In the genomic region with DNA sequence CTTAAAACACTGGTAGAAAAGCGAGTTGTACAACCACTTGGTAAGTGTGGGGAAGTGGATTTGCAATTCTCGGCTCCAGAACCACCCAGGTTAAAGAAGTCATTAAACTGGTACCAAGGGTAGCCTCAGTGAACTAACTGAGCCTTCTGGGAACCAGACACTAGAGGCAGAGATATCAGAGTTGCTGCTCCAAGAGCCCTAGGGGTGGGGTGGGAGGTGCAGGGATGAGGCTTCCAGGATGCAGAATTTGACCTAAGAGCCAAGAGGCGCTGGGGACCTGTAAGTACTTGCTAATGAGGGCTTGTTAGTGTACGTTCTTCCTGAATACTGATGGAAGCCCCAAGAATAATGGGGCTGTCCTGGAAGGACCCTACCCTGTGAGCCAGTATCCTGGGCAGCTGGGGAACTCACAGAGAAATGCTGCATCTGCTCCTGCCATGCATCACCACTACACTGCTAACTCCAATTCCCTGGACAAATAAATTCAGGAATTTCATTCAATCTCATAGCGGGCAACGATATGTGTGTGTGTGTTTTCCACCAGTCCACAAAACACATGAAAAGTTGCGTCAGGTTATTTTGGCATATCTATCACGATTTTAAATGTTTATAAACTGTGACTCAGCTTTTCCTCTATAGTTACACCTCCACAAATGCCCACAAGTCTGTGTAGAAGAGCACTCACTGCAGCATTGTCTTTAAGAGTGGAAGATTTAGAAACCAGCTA, we compare ENCODE assay signal across 15 cellular contexts. TPM values are rescaled to one million over a fixed set of nuclear protein-coding genes. Genes with fewer than 3 reads are reported as not detected.
DNase-seq lines count a peak whose midpoint lies in the region; ATAC-seq and TF ChIP-seq lines count a peak whose summit lies in the region.
"Had no signal": no experiment of that assay in that cellular context is flagged by ENCODE, and none has a peak within 500 bp of the region (broad histone marks: within the 10 kb centered on the region; RNA-seq: fewer than 3 reads in every experiment).

No MANE protein-coding gene starts in this region.

- TF ChIP-seq CTCF in WTC11 (IDR thresholded peaks at IDR 0.05), result no peak

- ATAC-seq in WTC11, result peak; percentile 55; the same call in 1 of the 2 replicates
- ATAC-seq in GM21619 (IDR thresholded peaks at IDR 0.05; ENCODE audit: unreplicated experiment), result no peak
- no peak for ATAC-seq in HG03108 (IDR thresholded peaks at IDR 0.05; ENCODE audit: unreplicated experiment)
- ATAC-seq: Right ventricle myocardium inferior, upper lobe of right lung had no signal

- no peak overlapping the region for H3K4me3 Mint-ChIP-seq in activated CD4-positive, alpha-beta memory T cell treated with anti-CD3 and anti-CD28 coated beads for 36 hours
- H3K4me3 Mint-ChIP-seq in activated CD4-positive, alpha-beta memory T cell treated with anti-CD3 and anti-CD28 coated beads, Interleukin-2, amount 10 ng/mL, durations not matched to agents 7 days and 5 days, result no peak overlapping the region
- no peak overlapping the region for H3K4me3 Mint-ChIP-seq in WTC11

- CTCF ChIA-PET in activated CD4-positive, alpha-beta memory T cell treated with anti-CD3 and anti-CD28 coated beads for 36 hours (lab: Charles Lee), result interaction anchor here (0.6 kb wide), 1 partner anchor 18 kb away, joined by 3 read pairs; no protein-coding TSS in a partner anchor
- CTCF ChIA-PET in activated CD4-positive, alpha-beta memory T cell treated with anti-CD3 and anti-CD28 coated beads, Interleukin-2, amount 10 ng/mL, durations not matched to agents 7 days and 5 days (lab: Charles Lee), result interaction anchor here (0.7 to 1.7 kb wide), 2 partner anchors 19 to 60 kb away, joined by 4 to 7 read pairs; no protein-coding TSS in a partner anchor
- CTCF ChIA-PET in WTC11 (lab: Charles Lee), result interaction anchor here (0.6 to 2.4 kb wide), 2 partner anchors 40 to 53 kb away, joined by 3 to 7 read pairs; no protein-coding TSS in a partner anchor

- intact Hi-C loops in activated CD4-positive, alpha-beta memory T cell treated with anti-CD3 and anti-CD28 coated beads for 36 hours (cut with micrococcal nuclease), result loop anchor here (1.0 kb wide), 1 partner anchor 18 kb away; no protein-coding TSS in a partner anchor

- H3K4me3 ChIP-seq in skeletal muscle cell (ENCODE audit: low read depth, low read length), result no peak overlapping the region
- H3K4me3 ChIP-seq: lung, upper lobe of right lung had no signal

- peak overlapping the region; percentile 18 for H3K27ac Mint-ChIP-seq in activated CD4-positive, alpha-beta memory T cell treated with anti-CD3 and anti-CD28 coated beads for 36 hours
- no peak overlapping the region for H3K27ac Mint-ChIP-seq in activated CD4-positive, alpha-beta memory T cell treated with anti-CD3 and anti-CD28 coated beads, Interleukin-2, amount 10 ng/mL, durations not matched to agents 7 days and 5 days
- H3K27ac Mint-ChIP-seq in WTC11, result 0 out of 2 replicates have a peak overlapping the region, but pooled peaks have one; percentile 11

- H3K9me3 Mint-ChIP-seq in activated CD4-positive, alpha-beta memory T cell treated with anti-CD3 and anti-CD28 coated beads for 36 hours, result no peaks in the 10 kb centered on the region
- H3K9me3 Mint-ChIP-seq in activated CD4-positive, alpha-beta memory T cell treated with anti-CD3 and anti-CD28 coated beads, Interleukin-2, amount 10 ng/mL, durations not matched to agents 7 days and 5 days, result no peaks in the 10 kb centered on the region
- no peaks in the 10 kb centered on the region for H3K9me3 Mint-ChIP-seq in WTC11

- peaks cover 31% of the 10 kb centered on the region for H3K4me1 Mint-ChIP-seq in activated CD4-positive, alpha-beta memory T cell treated with anti-CD3 and anti-CD28 coated beads for 36 hours (ENCODE audit: low read depth)
- H3K4me1 Mint-ChIP-seq in activated CD4-positive, alpha-beta memory T cell treated with anti-CD3 and anti-CD28 coated beads, Interleukin-2, amount 10 ng/mL, durations not matched to agents 7 days and 5 days, result peaks cover 27% of the 10 kb centered on the region
- peaks cover 27% of the 10 kb centered on the region for H3K4me1 Mint-ChIP-seq in WTC11

- no peaks in the 10 kb centered on the region for H3K36me3 Mint-ChIP-seq in activated CD4-positive, alpha-beta memory T cell treated with anti-CD3 and anti-CD28 coated beads for 36 hours
- peaks cover 2% of the 10 kb centered on the region for H3K36me3 Mint-ChIP-seq in activated CD4-positive, alpha-beta memory T cell treated with anti-CD3 and anti-CD28 coated beads, Interleukin-2, amount 10 ng/mL, durations not matched to agents 7 days and 5 days (ENCODE audit: low read depth)
- no peaks in the 10 kb centered on the region for H3K36me3 Mint-ChIP-seq in WTC11

- no peak for DNase-seq in activated CD4-positive, alpha-beta memory T cell treated with anti-CD3 and anti-CD28 coated beads for 36 hours
- no peak for DNase-seq in activated CD4-positive, alpha-beta memory T cell treated with anti-CD3 and anti-CD28 coated beads, Interleukin-2, amount 10 ng/mL, durations not matched to agents 7 days and 5 days
- no peak for DNase-seq in WTC11 (ENCODE audit: low spot score)
- peak; percentile 91 for DNase-seq in fibroblast of gingiva (ENCODE audit: low read depth)
- DNase-seq in skeletal muscle cell (ENCODE audit: low read depth), result peak; percentile 36
- no peak for DNase-seq in NCI-H446 treated with DMSO at 0.1 percent for 48 hours (lab: John Stamatoyannopoulos, UW)
- DNase-seq: DMS153, NCI-H1048, NCI-H510A treated with DMSO at 0.1 percent for 48 hours, T-helper 9 cell, upper lobe of right lung had no signal

- POLR2A ChIA-PET in activated CD4-positive, alpha-beta memory T cell treated with anti-CD3 and anti-CD28 coated beads for 36 hours (lab: Charles Lee), result no interaction called here
- POLR2A ChIA-PET in activated CD4-positive, alpha-beta memory T cell treated with anti-CD3 and anti-CD28 coated beads, Interleukin-2, amount 10 ng/mL, durations not matched to agents 7 days and 5 days (lab: Charles Lee), result interaction anchor here (1.3 kb wide), 1 partner anchor 17 kb away, joined by 3 read pairs; no protein-coding TSS in a partner anchor
- POLR2A ChIA-PET in WTC11 (lab: Charles Lee), result no interaction called here

- H3K27me3 Mint-ChIP-seq in activated CD4-positive, alpha-beta memory T cell treated with anti-CD3 and anti-CD28 coated beads for 36 hours, result no peaks in the 10 kb centered on the region
- H3K27me3 Mint-ChIP-seq in activated CD4-positive, alpha-beta memory T cell treated with anti-CD3 and anti-CD28 coated beads, Interleukin-2, amount 10 ng/mL, durations not matched to agents 7 days and 5 days, result no peaks in the 10 kb centered on the region
- H3K27me3 Mint-ChIP-seq in WTC11 (ENCODE audit: low read depth), result no peaks in the 10 kb centered on the region

TF ChIP-seq in WTC11, 78 proteins besides CTCF, POLR2A, EP300 and RAD21 (continues in another document):
- TF ChIP-seq ZNF121 (CRISPR knock-in tag; IDR thresholded peaks at IDR 0.05) (no peak), ATF3 (CRISPR knock-in tag; conservative IDR thresholded peaks at IDR 0.05) (no peak), ATF1 (CRISPR knock-in tag; IDR thresholded peaks at IDR 0.05) (no peak), NR1H2 (CRISPR knock-in tag; IDR thresholded peaks at IDR 0.05) (no peak), NFYB (CRISPR knock-in tag; conservative IDR thresholded peaks at IDR 0.05; ENCODE audit: low read depth) (no peak), ZNF423 (CRISPR knock-in tag; IDR thresholded peaks at IDR 0.05) (no peak), KAT7 (CRISPR knock-in tag; IDR thresholded peaks at IDR 0.05; ENCODE audit: borderline replicate concordance) (no peak), ZNF219 (CRISPR knock-in tag; IDR thresholded peaks at IDR 0.05; ENCODE audit: borderline replicate concordance) (no peak), ELF4 (CRISPR knock-in tag; IDR thresholded peaks at IDR 0.05; ENCODE audit: low read depth) (no peak)
- TF ChIP-seq, protein P1, sequence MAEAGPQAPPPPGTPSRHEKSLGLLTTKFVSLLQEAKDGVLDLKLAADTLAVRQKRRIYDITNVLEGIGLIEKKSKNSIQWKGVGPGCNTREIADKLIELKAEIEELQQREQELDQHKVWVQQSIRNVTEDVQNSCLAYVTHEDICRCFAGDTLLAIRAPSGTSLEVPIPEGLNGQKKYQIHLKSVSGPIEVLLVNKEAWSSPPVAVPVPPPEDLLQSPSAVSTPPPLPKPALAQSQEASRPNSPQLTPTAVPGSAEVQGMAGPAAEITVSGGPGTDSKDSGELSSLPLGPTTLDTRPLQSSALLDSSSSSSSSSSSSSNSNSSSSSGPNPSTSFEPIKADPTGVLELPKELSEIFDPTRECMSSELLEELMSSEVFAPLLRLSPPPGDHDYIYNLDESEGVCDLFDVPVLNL (CRISPR knock-in tag; IDR thresholded peaks at IDR 0.05; ENCODE audit: borderline replicate concordance, low read depth), result no peak
- TF ChIP-seq, protein P2, sequence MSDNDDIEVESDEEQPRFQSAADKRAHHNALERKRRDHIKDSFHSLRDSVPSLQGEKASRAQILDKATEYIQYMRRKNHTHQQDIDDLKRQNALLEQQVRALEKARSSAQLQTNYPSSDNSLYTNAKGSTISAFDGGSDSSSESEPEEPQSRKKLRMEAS (CRISPR knock-in tag; IDR thresholded peaks at IDR 0.05), result no peak

RNA-seq across cellular contexts. Expression of gene STIMATE, which starts 23.8 kb away (rescaled TPM):
- 10 to 100 TPM; 13.0 to 18.3 TPM for total RNA-seq in activated CD4-positive, alpha-beta memory T cell treated with anti-CD3 and anti-CD28 coated beads for 36 hours
- 10 to 100 TPM; 31.9 to 34.7 TPM for total RNA-seq in activated CD4-positive, alpha-beta memory T cell treated with anti-CD3 and anti-CD28 coated beads, Interleukin-2, amount 10 ng/mL, durations not matched to agents 7 days and 5 days
- 27.1 to 35.5 TPM (median 28.4 TPM) in 3 replicates for total RNA-seq in WTC11 (2021)

RNA-seq across cellular contexts. Expression of gene MUSTN1, which starts 38.8 kb away (rescaled TPM):
- total RNA-seq in activated CD4-positive, alpha-beta memory T cell treated with anti-CD3 and anti-CD28 coated beads for 36 hours, result 1 to 10 TPM in 1 of 2 experiments, not detected in 1; 1.1 TPM
- total RNA-seq in activated CD4-positive, alpha-beta memory T cell treated with anti-CD3 and anti-CD28 coated beads, Interleukin-2, amount 10 ng/mL, durations not matched to agents 7 days and 5 days, result 1 to 10 TPM; 3.3 to 4.4 TPM
- 2.7 to 4.2 TPM (median 3.3 TPM) in 3 replicates for total RNA-seq in WTC11 (2021)

RNA-seq across cellular contexts. Expression of gene ITIH4, which starts 43.1 kb away (rescaled TPM):
- total RNA-seq in activated CD4-positive, alpha-beta memory T cell treated with anti-CD3 and anti-CD28 coated beads for 36 hours, result 1 to 10 TPM; 4.3 to 6.3 TPM
- total RNA-seq in activated CD4-positive, alpha-beta memory T cell treated with anti-CD3 and anti-CD28 coated beads, Interleukin-2, amount 10 ng/mL, durations not matched to agents 7 days and 5 days, result 10 to 100 TPM; 16.0 to 16.2 TPM
- 2.4 to 6.2 TPM (median 3.9 TPM) in 3 replicates for total RNA-seq in WTC11 (2021)

Comparison
In these comparisons a context has a peak if more than half of its experiments do, and no peak if none do; other contexts are left out.
1. DNase-seq: peak in fibroblast of gingiva (single experiment) and skeletal muscle cell (single experiment); none in activated CD4-positive, alpha-beta memory T cell treated with anti-CD3 and anti-CD28 coated beads for 36 hours (single experiment), activated CD4-positive, alpha-beta memory T cell treated with anti-CD3 and anti-CD28 coated beads, Interleukin-2, amount 10 ng/mL, durations not matched to agents 7 days and 5 days (single experiment), WTC11 (single experiment) and NCI-H446 treated with DMSO at 0.1 percent for 48 hours (single experiment).